26 cellular contexts compared by ENCODE assay signal in genomic region chr15:74131618-74132191, GRCh38. TPM values are rescaled to one million over a fixed set of nuclear protein-coding genes. Genes with fewer than 3 reads are reported as not detected.
DNase-seq lines count a peak whose midpoint lies in the region; ATAC-seq, FAIRE-seq and TF ChIP-seq lines count a peak whose summit lies in the region.
"Had no signal": no experiment of that assay in that cellular context is flagged by ENCODE, and none has a peak within 500 bp of the region (broad histone marks: within the 10 kb centered on the region; RNA-seq: fewer than 3 reads in every experiment).

No MANE protein-coding gene starts in this region.

- no peak for TF ChIP-seq POLR2A in HepG2 (IDR thresholded peaks at IDR 0.05; ENCODE audit: insufficient read depth in 1 of 2, low read depth in 2 of 2, low read length in 2 of 2)

- no peak for TF ChIP-seq CTCF in endothelial cell (IDR thresholded peaks at IDR 0.05; ENCODE audit: unreplicated experiment)
- TF ChIP-seq CTCF in HepG2 (CRISPR knock-in tag; IDR thresholded peaks at IDR 0.05): no peak

- H2AFZ ChIP-seq in HepG2 (ENCODE audit: low read length): no peak overlapping the region
- H2AFZ ChIP-seq: PC-9 had no signal

- TF ChIP-seq EP300 in HepG2 (IDR thresholded peaks at IDR 0.05; ENCODE audit: low read depth in 2 of 2, low read length in 2 of 2) (no peak), HepG2 (CRISPR knock-in tag; IDR thresholded peaks at IDR 0.05; ENCODE audit: borderline replicate concordance) (no peak)

- H3K4me2 ChIP-seq in HepG2 (ENCODE audit: low read depth, low read length): no peak overlapping the region
- H3K4me2 ChIP-seq: PC-9 had no signal

- peak overlapping the region; percentile 76 for H3K27ac Mint-ChIP-seq in activated T-cell treated with anti-CD3 and anti-CD28 coated beads, Interleukin-2, amount 50 U/mL, for 24 hours
- H3K27ac Mint-ChIP-seq in IgD-negative memory B cell (peak overlapping the region; percentile 73 to 95 (median 87)), endothelial cell (ENCODE audit: unreplicated experiment) (no peak overlapping the region)
- peak overlapping the region; percentile 48 for H3K27ac Mint-ChIP-seq in stimulated activated effector memory CD8-positive, alpha-beta T cell treated with anti-CD3 and anti-CD28 coated beads, Interleukin-12 subunit alpha, Interleukin-12 subunit beta, amount 100 ng/mL, for 72 hours
- H3K27ac Mint-ChIP-seq: dendritic cell treated with granulocyte-macrophage colony-stimulating factor and Interleukin-4, amounts not matched to agents 40 ng/mL and 50 ng/mL, for 4 days; HFFc6; naive thymus-derived CD8-positive, alpha-beta T cell had no signal

- no peak for ATAC-seq in stimulated activated effector memory CD8-positive, alpha-beta T cell treated with anti-CD3 and anti-CD28 coated beads, Interleukin-12 subunit alpha, Interleukin-12 subunit beta, amount 100 ng/mL, for 72 hours
- ATAC-seq in HepG2 (no peak), GM19351 (IDR thresholded peaks at IDR 0.05; ENCODE audit: unreplicated experiment) (no peak)
- ATAC-seq: body of pancreas; foreskin keratinocyte; naive thymus-derived CD8-positive, alpha-beta T cell had no signal

- WGBS in HepG2 (ENCODE audit: low lambda C conversion rate): 8% methylated on average over 3 of the region's 13 CpGs

- intact Hi-C loops in HepG2 (cut with micrococcal nuclease; ENCODE audit: unreplicated experiment): no loop called here

- H3K4me1 Mint-ChIP-seq in activated T-cell treated with anti-CD3 and anti-CD28 coated beads, Interleukin-2, amount 50 U/mL, for 24 hours (ENCODE audit: low read depth): peaks cover 51% of the 10 kb centered on the region
- H3K4me1 Mint-ChIP-seq in IgD-negative memory B cell (peaks cover 1 to 18% (median 16%) of the 10 kb centered on the region in 3 donors), endothelial cell (ENCODE audit: unreplicated experiment) (peaks cover 33% of the 10 kb centered on the region)
- H3K4me1 Mint-ChIP-seq in stimulated activated effector memory CD8-positive, alpha-beta T cell treated with anti-CD3 and anti-CD28 coated beads, Interleukin-12 subunit alpha, Interleukin-12 subunit beta, amount 100 ng/mL, for 72 hours: peaks cover 33% of the 10 kb centered on the region

- H3K27me3 ChIP-seq in HepG2 (ENCODE audit: control insufficient read depth in 1 of 2, insufficient read depth in 2 of 2, low read length in 2 of 2): peaks cover 12 to 62% of the 10 kb centered on the region in 2 experiments; a peak in 4 of 5 replicates

- no peaks in the 10 kb centered on the region for H3K79me2 ChIP-seq in HepG2 (ENCODE audit: insufficient read depth, low read length)

- no peaks in the 10 kb centered on the region for H3K9me3 ChIP-seq in HepG2 (ENCODE audit: low read length)
- H3K9me3 ChIP-seq: body of pancreas, suprapubic skin had no signal

- in situ Hi-C loops in HepG2 (cut with HindIII; ENCODE audit: extremely low pct_ligation_motif_present, low pct_unique_long_range_greater_than_20kb): no loop called here

- BruUV-seq in HepG2 (replicated peaks; lab: Mats Ljungman, UMichigan): no TSS peak

- 0 out of 2 replicates have a peak, but pooled peaks cover 2% of the 10 kb centered on the region for H4K20me1 ChIP-seq in HepG2 (ENCODE audit: insufficient read depth, low read length)

- H3K9ac ChIP-seq in HepG2 (ENCODE audit: insufficient read depth, low read depth, low read length): no peak overlapping the region

- peaks cover 92% of the 10 kb centered on the region for H3K27me3 Mint-ChIP-seq in activated T-cell treated with anti-CD3 and anti-CD28 coated beads, Interleukin-2, amount 50 U/mL, for 24 hours
- H3K27me3 Mint-ChIP-seq in IgD-negative memory B cell: peaks cover 63% of the 10 kb centered on the region
- H3K27me3 Mint-ChIP-seq in endothelial cell (ENCODE audit: unreplicated experiment): peaks cover 49% of the 10 kb centered on the region

- H3K4me3 ChIP-seq in HepG2 (replicated peaks in 1 of 3; ENCODE audit: insufficient read depth in 1 of 3, low read depth in 2 of 3, low read length in 3 of 3): no peak overlapping the region
- H3K4me3 ChIP-seq: body of pancreas, PC-9, spleen, suprapubic skin had no signal

- CTCF ChIA-PET in HepG2 (lab: Yijun Ruan, JAX; ENCODE audit: low intra/inter-chr PET ratio, low total read pairs): no interaction called here

- no peaks in the 10 kb centered on the region for H3K9me3 Mint-ChIP-seq in activated T-cell treated with anti-CD3 and anti-CD28 coated beads, Interleukin-2, amount 50 U/mL, for 24 hours
- H3K9me3 Mint-ChIP-seq in IgD-negative memory B cell: peaks cover 0 to 8% (median 0%) of the 10 kb centered on the region in 3 donors
- no peaks in the 10 kb centered on the region for H3K9me3 Mint-ChIP-seq in endothelial cell (ENCODE audit: unreplicated experiment)
- no peaks in the 10 kb centered on the region for H3K9me3 Mint-ChIP-seq in stimulated activated effector memory CD8-positive, alpha-beta T cell treated with anti-CD3 and anti-CD28 coated beads, Interleukin-12 subunit alpha, Interleukin-12 subunit beta, amount 100 ng/mL, for 72 hours
- H3K9me3 Mint-ChIP-seq: activated naive CD4-positive, alpha-beta T cell treated with anti-CD3 and anti-CD28 coated beads, Interleukin-2, amount 50 U/mL, for 24 hours; dendritic cell treated with granulocyte-macrophage colony-stimulating factor and Interleukin-4, amounts not matched to agents 40 ng/mL and 50 ng/mL, for 4 days; naive thymus-derived CD8-positive, alpha-beta T cell had no signal

- TF ChIP-seq RAD21 in HepG2 (CRISPR knock-in tag; IDR thresholded peaks at IDR 0.05): no peak

- H3K4me3 Mint-ChIP-seq in activated T-cell treated with anti-CD3 and anti-CD28 coated beads, Interleukin-2, amount 50 U/mL, for 24 hours: no peak overlapping the region
- H3K4me3 Mint-ChIP-seq in IgD-negative memory B cell (peak overlapping the region; percentile 7 to 80 (median 28)), endothelial cell (ENCODE audit: unreplicated experiment) (peak overlapping the region; percentile 53)
- H3K4me3 Mint-ChIP-seq in stimulated activated effector memory CD8-positive, alpha-beta T cell treated with anti-CD3 and anti-CD28 coated beads, Interleukin-12 subunit alpha, Interleukin-12 subunit beta, amount 100 ng/mL, for 72 hours: no peak overlapping the region
- H3K4me3 Mint-ChIP-seq: activated naive CD4-positive, alpha-beta T cell treated with anti-CD3 and anti-CD28 coated beads, Interleukin-2, amount 50 U/mL, for 24 hours; dendritic cell treated with granulocyte-macrophage colony-stimulating factor and Interleukin-4, amounts not matched to agents 40 ng/mL and 50 ng/mL, for 4 days; HFFc6 had no signal

- H3K36me3 ChIP-seq in HepG2 (replicated peaks in 1 of 2; ENCODE audit: control insufficient read depth in 1 of 2, insufficient read depth in 2 of 2, low read length in 2 of 2): no peaks in the 10 kb centered on the region
- H3K36me3 ChIP-seq: spleen, suprapubic skin had no signal

- no peak for DNase-seq in activated T-cell treated with anti-CD3 and anti-CD28 coated beads, Interleukin-2, amount 50 U/mL, for 24 hours
- DNase-seq in activated T-cell treated with anti-CD3 and anti-CD28 coated beads for 4 hours (no peak), endothelial cell (ENCODE audit: low spot score) (no peak), HepG2 (ENCODE audit: low spot score) (no peak), ecto neural progenitor cell (ENCODE audit: low spot score) (no peak)
- no peak for DNase-seq in stimulated activated effector memory CD8-positive, alpha-beta T cell treated with anti-CD3 and anti-CD28 coated beads, Interleukin-12 subunit alpha, Interleukin-12 subunit beta, amount 100 ng/mL, for 72 hours (ENCODE audit: low spot score in 2 of 2)
- DNase-seq: body of pancreas; DMS153; HFFc6; kidney glomerular epithelial cell; mesenchymal stem cell; naive thymus-derived CD8-positive, alpha-beta T cell; NCI-H774; PC-9; SIG-M5; spleen had no signal

- no peaks in the 10 kb centered on the region for H3K36me3 Mint-ChIP-seq in activated T-cell treated with anti-CD3 and anti-CD28 coated beads, Interleukin-2, amount 50 U/mL, for 24 hours (ENCODE audit: low read depth)
- H3K36me3 Mint-ChIP-seq in IgD-negative memory B cell (peaks cover 2% of the 10 kb centered on the region), endothelial cell (ENCODE audit: low read depth, unreplicated experiment) (peaks cover 6% of the 10 kb centered on the region)
- peaks cover 15% of the 10 kb centered on the region for H3K36me3 Mint-ChIP-seq in stimulated activated effector memory CD8-positive, alpha-beta T cell treated with anti-CD3 and anti-CD28 coated beads, Interleukin-12 subunit alpha, Interleukin-12 subunit beta, amount 100 ng/mL, for 72 hours
- H3K36me3 Mint-ChIP-seq: activated naive CD4-positive, alpha-beta T cell treated with anti-CD3 and anti-CD28 coated beads, Interleukin-2, amount 50 U/mL, for 24 hours had no signal

- no peak overlapping the region for H3K27ac ChIP-seq in HepG2 (ENCODE audit: extremely low read length, insufficient read depth, low read length)
- H3K27ac ChIP-seq: body of pancreas, foreskin keratinocyte, HL-60, PC-9, suprapubic skin had no signal

- POLR2A ChIA-PET in HepG2 (lab: Yijun Ruan, JAX): no interaction called here

- no peak for FAIRE-seq in HepG2 (lab: Jason Lieb, UNC)

- no peaks in the 10 kb centered on the region for H3K4me1 ChIP-seq in HepG2 (ENCODE audit: insufficient read depth, low read length)
- H3K4me1 ChIP-seq: foreskin keratinocyte had no signal

RNA-seq across cellular contexts. Expression of gene ISLR2, which starts 1.3 kb away (rescaled TPM):
- not detected for polyA plus RNA-seq in IgD-negative memory B cell
- 0.21 TPM for total RNA-seq in endothelial cell (ENCODE audit: unreplicated experiment)
- total RNA-seq in HepG2 (2016; rRNA removed; fragmentation: Illumina TruSeq; extraction: Trizol): not detected in 2 replicates
- total RNA-seq in HepG2 (2016; cell fraction: cytosol; rRNA removed; fragmentation: Illumina TruSeq; extraction: Trizol; ENCODE audit: low read depth): not detected in 2 replicates
- total RNA-seq in HepG2 (2016; cell fraction: insoluble cytoplasmic fraction; rRNA removed; fragmentation: Illumina TruSeq; extraction: Trizol): not detected in 2 replicates
- not detected in 2 replicates for total RNA-seq in HepG2 (2016; cell fraction: membrane; rRNA removed; fragmentation: Illumina TruSeq; extraction: Trizol)
- not detected in 2 replicates for total RNA-seq in HepG2 (2016; cell fraction: nucleus; rRNA removed; fragmentation: Illumina TruSeq; extraction: Trizol)
- polyA plus RNA-seq in HepG2 (2011; rRNA removed): not detected in 2 replicates
- not detected in 2 replicates for polyA plus RNA-seq in HepG2 (2011; cell fraction: cytosol; rRNA removed)
- not detected in 2 replicates for polyA plus RNA-seq in HepG2 (2011; cell fraction: nucleus; rRNA removed)
- not detected in 2 replicates for polyA plus RNA-seq in HepG2 (2012)
- polyA plus RNA-seq in HepG2 (2016; cell fraction: cytosol; fragmentation: Illumina TruSeq; extraction: Trizol; ENCODE audit: low read depth): not detected in 2 replicates
- not detected in 2 replicates for polyA plus RNA-seq in HepG2 (2016; cell fraction: insoluble cytoplasmic fraction; fragmentation: Illumina TruSeq; extraction: Trizol; ENCODE audit: low read depth)
- not detected in 2 replicates for polyA plus RNA-seq in HepG2 (2016; cell fraction: membrane; fragmentation: Illumina TruSeq; extraction: Trizol; ENCODE audit: low read depth)
- polyA plus RNA-seq in HepG2 (2016; cell fraction: nucleus; fragmentation: Illumina TruSeq; extraction: Trizol; ENCODE audit: insufficient read depth, low read depth): not detected in 2 replicates
- not detected in 2 replicates for polyA minus RNA-seq in HepG2 (2011; rRNA and poly(A)+ RNA removed; ENCODE audit: low replicate concordance)
- polyA minus RNA-seq in HepG2 (2011; cell fraction: cytosol; rRNA and poly(A)+ RNA removed): not detected in 2 replicates
- not detected in 2 replicates for polyA minus RNA-seq in HepG2 (2011; cell fraction: nucleus; rRNA and poly(A)+ RNA removed)
- total RNA-seq: body of pancreas; epithelial cell of proximal tubule; foreskin keratinocyte; naive thymus-derived CD8-positive, alpha-beta T cell; T-helper 1 cell treated with Interleukin-12 subunit alpha and Interleukin-12 subunit beta and Interleukin-4 antibody, amounts not matched to agents 30 ng/mL and 1 ng/mL, for 36 hours had no signal
- polyA plus RNA-seq: AG04450; foreskin keratinocyte; naive thymus-derived CD8-positive, alpha-beta T cell had no signal

RNA-seq across cellular contexts. Expression of gene ISLR, which starts 41.8 kb away (rescaled TPM):
- polyA plus RNA-seq in IgD-negative memory B cell: not detected
- 0.51 TPM for total RNA-seq in endothelial cell (ENCODE audit: unreplicated experiment)
- total RNA-seq in HepG2 (2016; rRNA removed; fragmentation: Illumina TruSeq; extraction: Trizol): not detected in 2 replicates
- not detected in 2 replicates for total RNA-seq in HepG2 (2016; cell fraction: cytosol; rRNA removed; fragmentation: Illumina TruSeq; extraction: Trizol; ENCODE audit: low read depth)
- total RNA-seq in HepG2 (2016; cell fraction: insoluble cytoplasmic fraction; rRNA removed; fragmentation: Illumina TruSeq; extraction: Trizol): not detected in 2 replicates
- not detected in 2 replicates for total RNA-seq in HepG2 (2016; cell fraction: membrane; rRNA removed; fragmentation: Illumina TruSeq; extraction: Trizol)
- total RNA-seq in HepG2 (2016; cell fraction: nucleus; rRNA removed; fragmentation: Illumina TruSeq; extraction: Trizol): not detected in 2 replicates
- polyA plus RNA-seq in HepG2 (2011; rRNA removed): not detected in 2 replicates
- polyA plus RNA-seq in HepG2 (2011; cell fraction: cytosol; rRNA removed): not detected in 2 replicates
- not detected in 2 replicates for polyA plus RNA-seq in HepG2 (2011; cell fraction: nucleus; rRNA removed)
- polyA plus RNA-seq in HepG2 (2012): not detected in 2 replicates
- polyA plus RNA-seq in HepG2 (2016; cell fraction: cytosol; fragmentation: Illumina TruSeq; extraction: Trizol; ENCODE audit: low read depth): not detected in 2 replicates
- polyA plus RNA-seq in HepG2 (2016; cell fraction: insoluble cytoplasmic fraction; fragmentation: Illumina TruSeq; extraction: Trizol; ENCODE audit: low read depth): not detected in 2 replicates
- not detected in 2 replicates for polyA plus RNA-seq in HepG2 (2016; cell fraction: membrane; fragmentation: Illumina TruSeq; extraction: Trizol; ENCODE audit: low read depth)
- not detected in 2 replicates for polyA plus RNA-seq in HepG2 (2016; cell fraction: nucleus; fragmentation: Illumina TruSeq; extraction: Trizol; ENCODE audit: insufficient read depth, low read depth)
- not detected in 2 replicates for polyA minus RNA-seq in HepG2 (2011; rRNA and poly(A)+ RNA removed; ENCODE audit: low replicate concordance)
- polyA minus RNA-seq in HepG2 (2011; cell fraction: cytosol; rRNA and poly(A)+ RNA removed): not detected in 2 replicates
- polyA minus RNA-seq in HepG2 (2011; cell fraction: nucleus; rRNA and poly(A)+ RNA removed): not detected in 2 replicates
- total RNA-seq: epithelial cell of proximal tubule; foreskin keratinocyte; naive thymus-derived CD8-positive, alpha-beta T cell; PC-9; T-helper 1 cell treated with Interleukin-12 subunit alpha and Interleukin-12 subunit beta and Interleukin-4 antibody, amounts not matched to agents 30 ng/mL and 1 ng/mL, for 36 hours had no signal
- polyA plus RNA-seq: foreskin keratinocyte; naive thymus-derived CD8-positive, alpha-beta T cell had no signal

RNA-seq across cellular contexts. Expression of gene GOLGA6A, which starts 49.4 kb away (rescaled TPM):
- polyA plus RNA-seq in IgD-negative memory B cell: not detected
- 0.85 TPM for total RNA-seq in endothelial cell (ENCODE audit: unreplicated experiment)
- total RNA-seq in HepG2 (2016; rRNA removed; fragmentation: Illumina TruSeq; extraction: Trizol): 0.04 TPM in 1 of 2 replicates, not detected in the other
- total RNA-seq in HepG2 (2016; cell fraction: cytosol; rRNA removed; fragmentation: Illumina TruSeq; extraction: Trizol; ENCODE audit: low read depth): not detected in 2 replicates
- total RNA-seq in HepG2 (2016; cell fraction: insoluble cytoplasmic fraction; rRNA removed; fragmentation: Illumina TruSeq; extraction: Trizol): not detected in 2 replicates
- not detected in 2 replicates for total RNA-seq in HepG2 (2016; cell fraction: membrane; rRNA removed; fragmentation: Illumina TruSeq; extraction: Trizol)
- total RNA-seq in HepG2 (2016; cell fraction: nucleus; rRNA removed; fragmentation: Illumina TruSeq; extraction: Trizol): not detected in 2 replicates
- 0.22 TPM in 1 of 2 replicates, not detected in the other for polyA plus RNA-seq in HepG2 (2011; rRNA removed)
- polyA plus RNA-seq in HepG2 (2011; cell fraction: cytosol; rRNA removed): 0.03 TPM in 1 of 2 replicates, not detected in the other
- 0.14 and 0.63 TPM in 2 replicates for polyA plus RNA-seq in HepG2 (2011; cell fraction: nucleus; rRNA removed)
- 0.11 and 0.31 TPM in 2 replicates for polyA plus RNA-seq in HepG2 (2012)
- not detected in 2 replicates for polyA plus RNA-seq in HepG2 (2016; cell fraction: cytosol; fragmentation: Illumina TruSeq; extraction: Trizol; ENCODE audit: low read depth)
- not detected in 2 replicates for polyA plus RNA-seq in HepG2 (2016; cell fraction: insoluble cytoplasmic fraction; fragmentation: Illumina TruSeq; extraction: Trizol; ENCODE audit: low read depth)
- polyA plus RNA-seq in HepG2 (2016; cell fraction: membrane; fragmentation: Illumina TruSeq; extraction: Trizol; ENCODE audit: low read depth): not detected in 2 replicates
- polyA plus RNA-seq in HepG2 (2016; cell fraction: nucleus; fragmentation: Illumina TruSeq; extraction: Trizol; ENCODE audit: insufficient read depth, low read depth): not detected in 2 replicates
- polyA minus RNA-seq in HepG2 (2011; rRNA and poly(A)+ RNA removed; ENCODE audit: low replicate concordance): not detected in 2 replicates
- not detected in 2 replicates for polyA minus RNA-seq in HepG2 (2011; cell fraction: cytosol; rRNA and poly(A)+ RNA removed)
- not detected in 2 replicates for polyA minus RNA-seq in HepG2 (2011; cell fraction: nucleus; rRNA and poly(A)+ RNA removed)
- total RNA-seq: body of pancreas, epithelial cell of proximal tubule, foreskin keratinocyte, HFFc6, PC-9 had no signal
- polyA plus RNA-seq: AG04450, foreskin keratinocyte had no signal

Comparison
In these comparisons a context has a peak if more than half of its experiments do, and no peak if none do; other contexts are left out.
1. H3K4me3 Mint-ChIP-seq: peak in IgD-negative memory B cell (4 of 4) and endothelial cell (single experiment); none in activated T-cell treated with anti-CD3 and anti-CD28 coated beads, Interleukin-2, amount 50 U/mL, for 24 hours (single experiment) and stimulated activated effector memory CD8-positive, alpha-beta T cell treated with anti-CD3 and anti-CD28 coated beads, Interleukin-12 subunit alpha, Interleukin-12 subunit beta, amount 100 ng/mL, for 72 hours (single experiment).